In genomic region chr16:68367440-68367839, GRCh38 we compare ENCODE assay signal across 12 cellular contexts.
"Had no signal": no experiment of that assay in that cellular context is flagged by ENCODE, and none has a peak within 500 bp of the region (broad histone marks: within the 10 kb centered on the region; RNA-seq: fewer than 3 reads in every experiment).

No MANE protein-coding gene starts in this region.

- H3K36me3 ChIP-seq: colonic mucosa, esophagus muscularis mucosa, left ventricle myocardium inferior, right atrium auricular region, transverse colon had no signal

- H3K4me3 ChIP-seq: body of pancreas, colonic mucosa, esophagus muscularis mucosa, left ventricle myocardium inferior, right atrium auricular region, transverse colon had no signal

- H3K27ac ChIP-seq: body of pancreas, colonic mucosa, esophagus muscularis mucosa, left ventricle myocardium inferior, right atrium auricular region, transverse colon had no signal

- H3K27me3 ChIP-seq: body of pancreas, colonic mucosa, right atrium auricular region had no signal

- H3K9me3 ChIP-seq: body of pancreas, colonic mucosa, esophagus muscularis mucosa, left ventricle myocardium inferior, right atrium auricular region, transverse colon had no signal

- DNase-seq: activated effector memory CD4-positive, alpha-beta T cell treated with Interleukin-2 at 50 U/mL for 16 hours; hippocampal formation; left ventricle myocardium inferior; stimulated activated naive B cell treated with anti-CD40 and anti-IgM and Interleukin-4, amounts not matched to agents 10 μg/mL and 1 μg/mL and 100 μg/mL, for 72 hours; T1000 had no signal

- ATAC-seq: activated T-cell treated with anti-CD3 and anti-CD28 coated beads, Interleukin-2, amount 50 U/mL, for 4 hours; body of pancreas; stimulated activated naive B cell treated with anti-CD40 and anti-IgM and Interleukin-4, amounts not matched to agents 10 μg/mL and 1 μg/mL and 100 μg/mL, for 72 hours had no signal

- FAIRE-seq: keratinocyte had no signal

- H3K4me1 ChIP-seq: body of pancreas, colonic mucosa, esophagus muscularis mucosa, left ventricle myocardium inferior, right atrium auricular region, transverse colon had no signal
